In genomic region chr11:3042496-3043314, GRCh38 we compare ENCODE assay signal across 1 cellular context.
TF ChIP-seq lines count a peak whose summit lies in the region.

No MANE protein-coding gene starts in this region.

TF ChIP-seq in WTC11, 78 proteins besides CTCF, POLR2A, EP300 and RAD21 (continued from another document):
- TF ChIP-seq AFF4 (CRISPR knock-in tag; IDR thresholded peaks at IDR 0.05; ENCODE audit: borderline replicate concordance): no peak
- TF ChIP-seq ZNF396 (CRISPR knock-in tag; IDR thresholded peaks at IDR 0.05; ENCODE audit: borderline replicate concordance): no peak
- TF ChIP-seq ZSCAN18 (CRISPR knock-in tag; IDR thresholded peaks at IDR 0.05): no peak
